ENCODE assay signal across 8 cellular contexts in genomic region chr9:87950765-87951488, GRCh38. TPM values are rescaled to one million over a fixed set of nuclear protein-coding genes. Genes with fewer than 3 reads are reported as not detected.
A peak's percentile ranks its signal among the peaks of the same experiment; 100 is the strongest.
DNase-seq lines count a peak whose midpoint lies in the region; ATAC-seq and TF ChIP-seq lines count a peak whose summit lies in the region.

No MANE protein-coding gene starts in this region.

- H3K4me1 ChIP-seq in Peyer's patch = no peaks in the 10 kb centered on the region

- H3K4me3 ChIP-seq in H7 (ENCODE audit: insufficient read depth, low read depth, low read length) (no peak overlapping the region), Peyer's patch (no peak overlapping the region), foreskin fibroblast (ENCODE audit: low read depth in 1 of 2, low read length in 2 of 2) (no peak overlapping the region)

- TF ChIP-seq CTCF in Peyer's patch (IDR thresholded peaks at IDR 0.05) (peak in 4 of 6 experiments; percentile 37 to 83 (median 77)), foreskin fibroblast (IDR thresholded peaks at IDR 0.05; ENCODE audit: low read depth, low read length) (peak; percentile 22)

- DNase-seq in AG20443 (ENCODE audit: low spot score) = peak; percentile 34
- peak; percentile 78 for DNase-seq in H7
- no peak for DNase-seq in Peyer's patch
- peak; percentile 9 to 52 for DNase-seq in foreskin fibroblast
- DNase-seq in NCI-H524 treated with DMSO at 0.1 percent for 48 hours (lab: John Stamatoyannopoulos, UW) = no peak
- no peak for DNase-seq in UCSD-AML1 (lab: John Stamatoyannopoulos, UW; ENCODE audit: unreplicated experiment)
- no peak for DNase-seq in stimulated activated CD4-positive, alpha-beta T cell treated with anti-CD3 and anti-CD28 coated beads, Interleukin-2, amount 100 ng/mL, for 48 hours

- H3K36me3 ChIP-seq in H7 (replicated peaks; ENCODE audit: control insufficient read depth, insufficient read depth, low read length) (no peaks in the 10 kb centered on the region), Peyer's patch (no peaks in the 10 kb centered on the region)

- H3K9me3 ChIP-seq in Peyer's patch = peaks cover 0 to 8% (median 0%) of the 10 kb centered on the region in 4 donors

- no peak overlapping the region for H3K27ac ChIP-seq in Peyer's patch

- ATAC-seq in HG03442 (IDR thresholded peaks at IDR 0.05; ENCODE audit: unreplicated experiment) = no peak

- H3K27me3 ChIP-seq in H7 (ENCODE audit: control insufficient read depth, insufficient read depth, low read length) (no peaks in the 10 kb centered on the region), Peyer's patch (no peaks in the 10 kb centered on the region)

- no peak for TF ChIP-seq POLR2A in Peyer's patch (IDR thresholded peaks at IDR 0.05)

RNA-seq across cellular contexts. Expression of gene CDK20, which starts 23.4 kb away (rescaled TPM):
- total RNA-seq in H7 (2014; rRNA removed; shearing (Covaris generic)) = 3.5 and 4.5 TPM in 2 replicates
- total RNA-seq in Peyer's patch = 10 to 100 TPM in 3 of 4 donors, 1 to 10 TPM in 1; 6.6 to 20.1 (median 16.2) TPM

RNA-seq across cellular contexts. Expression of gene SPATA31C1, which starts 33.2 kb away (rescaled TPM):
- 0.03 and 0.07 TPM in 2 replicates for total RNA-seq in H7 (2014; rRNA removed; shearing (Covaris generic))
- total RNA-seq in Peyer's patch = not detected

Comparison
In these comparisons a context has a peak if more than half of its experiments do, and no peak if none do; other contexts are left out.
1. DNase-seq: peak in AG20443 (single experiment), H7 (single experiment) and foreskin fibroblast (2 of 2); none in Peyer's patch (0 of 3), NCI-H524 treated with DMSO at 0.1 percent for 48 hours (single experiment), UCSD-AML1 (single experiment) and stimulated activated CD4-positive, alpha-beta T cell treated with anti-CD3 and anti-CD28 coated beads, Interleukin-2, amount 100 ng/mL, for 48 hours (0 of 2).